8 cellular contexts compared by ENCODE assay signal in genomic region chr2:128306081-128306930, GRCh38. TPM values are rescaled to one million over a fixed set of nuclear protein-coding genes. Genes with fewer than 3 reads are reported as not detected.
DNase-seq lines count a peak whose midpoint lies in the region; ATAC-seq, FAIRE-seq and TF ChIP-seq lines count a peak whose summit lies in the region.

No MANE protein-coding gene starts in this region.

- in situ Hi-C loops in HepG2 (cut with HindIII; ENCODE audit: extremely low pct_ligation_motif_present, low pct_unique_long_range_greater_than_20kb), result loop anchor here (5.0 kb wide), 2 partner anchors 134 to 244 kb away; no protein-coding TSS in a partner anchor

- FAIRE-seq in HepG2 (lab: Jason Lieb, UNC), result peak; percentile 96

- H3K4me3 ChIP-seq in BLaER1 treated with 17β-estradiol and CSF1 and Interleukin-3, amounts not matched to agents 10 nM and 100 nM, result no peak overlapping the region
- H3K4me3 ChIP-seq in breast epithelium (peak overlapping the region in 1 of 3 donors; percentile 55), HepG2 (replicated peaks in 1 of 3; ENCODE audit: insufficient read depth in 1 of 3, low read depth in 2 of 3, low read length in 3 of 3) (peak overlapping the region in 1 of 3 experiments; percentile 45; a peak in 2 of 6 replicates), vagina (peak overlapping the region in 1 of 2 donors; percentile 16)

- H3K79me2 ChIP-seq in HepG2 (ENCODE audit: insufficient read depth, low read length), result peaks cover 97% of the 10 kb centered on the region

- POLR2A ChIA-PET in HepG2 (lab: Yijun Ruan, JAX), result interaction anchor here (0.8 to 1.7 kb wide), 10 partner anchors 10 to 132 kb away, joined by 3 to 9 read pairs (median 3); no protein-coding TSS in a partner anchor

- peak overlapping the region in 4 of 11 experiments; percentile 15 to 55 (median 28); a peak in 4 of 22 replicates for H3K27ac ChIP-seq in BLaER1 treated with 17β-estradiol and CSF1 and Interleukin-3, amounts not matched to agents 10 nM and 100 nM
- peak overlapping the region; percentile 88 to 98 for H3K27ac ChIP-seq in breast epithelium
- peak overlapping the region; percentile 56 for H3K27ac ChIP-seq in HepG2 (ENCODE audit: extremely low read length, insufficient read depth, low read length)
- H3K27ac ChIP-seq in vagina, result peak overlapping the region; percentile 90

- H3K4me2 ChIP-seq in BLaER1 treated with 17β-estradiol and CSF1 and Interleukin-3, amounts not matched to agents 10 nM and 100 nM, result peak overlapping the region; percentile 39 to 88 (median 77)
- peak overlapping the region; percentile 74 for H3K4me2 ChIP-seq in HepG2 (ENCODE audit: low read depth, low read length)

- H2AFZ ChIP-seq in HepG2 (ENCODE audit: low read length), result no peak overlapping the region

- peak in 1 of 2 experiments; percentile 85; a peak in 2 of 4 replicates for TF ChIP-seq EP300 in HepG2 (IDR thresholded peaks at IDR 0.05; ENCODE audit: low read depth in 2 of 2, low read length in 2 of 2)
- TF ChIP-seq EP300 in HepG2 (CRISPR knock-in tag; IDR thresholded peaks at IDR 0.05; ENCODE audit: borderline replicate concordance), result 0 out of 2 replicates have a peak, but pooled peaks have one; percentile 33

- ATAC-seq in HepG2 (peak; percentile 52), HG03139 (IDR thresholded peaks at IDR 0.05; ENCODE audit: unreplicated experiment) (no peak), GM18858 (IDR thresholded peaks at IDR 0.05; ENCODE audit: unreplicated experiment) (no peak)

- DNase-seq in NCI-H1694 (lab: John Stamatoyannopoulos, UW) (peak; percentile 64), breast epithelium (ENCODE audit: low spot score in 2 of 2) (peak; percentile 68 to 88), HepG2 (ENCODE audit: low spot score) (peak; percentile 95), vagina (ENCODE audit: extremely low spot score in 2 of 2) (no peak), foreskin melanocyte (no peak)

- H4K20me1 ChIP-seq in BLaER1 treated with 17β-estradiol and CSF1 and Interleukin-3, amounts not matched to agents 10 nM and 100 nM, result peaks cover 99 to 100% (median 100%) of the 10 kb centered on the region in 11 experiments
- peaks cover 96% of the 10 kb centered on the region for H4K20me1 ChIP-seq in HepG2 (ENCODE audit: insufficient read depth, low read length)

- TF ChIP-seq CTCF in breast epithelium (IDR thresholded peaks at IDR 0.05) (peak in 2 of 3 donors; percentile 15 to 22), HepG2 (CRISPR knock-in tag; IDR thresholded peaks at IDR 0.05) (peak; percentile 91), vagina (IDR thresholded peaks at IDR 0.05) (no peak)

- H3K27me3 ChIP-seq in BLaER1 treated with 17β-estradiol and CSF1 and Interleukin-3, amounts not matched to agents 10 nM and 100 nM, result no peaks in the 10 kb centered on the region
- H3K27me3 ChIP-seq in breast epithelium, result no peaks in the 10 kb centered on the region
- no peaks in the 10 kb centered on the region for H3K27me3 ChIP-seq in HepG2 (ENCODE audit: control insufficient read depth in 1 of 2, insufficient read depth in 2 of 2, low read length in 2 of 2)
- no peaks in the 10 kb centered on the region for H3K27me3 ChIP-seq in vagina

- H3K4me1 ChIP-seq in BLaER1 treated with 17β-estradiol and CSF1 and Interleukin-3, amounts not matched to agents 10 nM and 100 nM, result peaks cover 55 to 100% (median 85%) of the 10 kb centered on the region in 10 experiments
- H3K4me1 ChIP-seq in breast epithelium (peaks cover 47 to 67% of the 10 kb centered on the region in 2 donors), HepG2 (ENCODE audit: insufficient read depth, low read length) (peaks cover 84% of the 10 kb centered on the region), vagina (peaks cover 99% of the 10 kb centered on the region)

- no peaks in the 10 kb centered on the region for H3K9me3 ChIP-seq in BLaER1 treated with 17β-estradiol and CSF1 and Interleukin-3, amounts not matched to agents 10 nM and 100 nM (replicated peaks in 1 of 11)
- H3K9me3 ChIP-seq in breast epithelium, result no peaks in the 10 kb centered on the region
- no peaks in the 10 kb centered on the region for H3K9me3 ChIP-seq in HepG2 (ENCODE audit: low read length)
- H3K9me3 ChIP-seq in vagina, result no peaks in the 10 kb centered on the region

- CTCF ChIA-PET in HepG2 (lab: Yijun Ruan, JAX; ENCODE audit: low intra/inter-chr PET ratio, low total read pairs), result interaction anchor here (0.8 to 1.2 kb wide), 2 partner anchors 72 to 128 kb away, joined by 3 to 5 read pairs; no protein-coding TSS in a partner anchor

- H3K9ac ChIP-seq in BLaER1 treated with 17β-estradiol and CSF1 and Interleukin-3, amounts not matched to agents 10 nM and 100 nM, result peak overlapping the region in 8 of 11 experiments; percentile 13 to 60 (median 34); a peak in 10 of 22 replicates
- H3K9ac ChIP-seq in HepG2 (ENCODE audit: insufficient read depth, low read depth, low read length), result peak overlapping the region; percentile 62; the same call in 1 of the 2 replicates

- intact Hi-C loops in breast epithelium (cut with DNase I; ENCODE audit: low total_unique reads), result no loop called here
- intact Hi-C loops in HepG2 (cut with micrococcal nuclease; ENCODE audit: unreplicated experiment), result loop anchor here (2.0 to 5.0 kb wide), 4 partner anchors 14 to 279 kb away; partner anchors contain the start of gene SAP130
- intact Hi-C loops in vagina (cut with DNase I), result no loop called here

- peak; percentile 74 for TF ChIP-seq RAD21 in HepG2 (CRISPR knock-in tag; IDR thresholded peaks at IDR 0.05)

- TF ChIP-seq POLR2A in breast epithelium (IDR thresholded peaks at IDR 0.05), result no peak
- TF ChIP-seq POLR2A in HepG2 (IDR thresholded peaks at IDR 0.05; ENCODE audit: insufficient read depth in 1 of 2, low read depth in 2 of 2, low read length in 2 of 2), result 0 out of 4 replicates have a peak, but pooled peaks of 1 of the 2 experiments have one; percentile 28
- no peak for TF ChIP-seq POLR2A in vagina (IDR thresholded peaks at IDR 0.05)

- BruUV-seq in HepG2 (replicated peaks; lab: Mats Ljungman, UMichigan), result no TSS peak

- WGBS in HepG2 (ENCODE audit: low lambda C conversion rate), result 43% methylated on average over 23 of the region's 24 CpGs

- peaks cover 0 to 14% (median 5%) of the 10 kb centered on the region in 11 experiments; a peak in 7 of 22 replicates for H3K36me3 ChIP-seq in BLaER1 treated with 17β-estradiol and CSF1 and Interleukin-3, amounts not matched to agents 10 nM and 100 nM
- H3K36me3 ChIP-seq in breast epithelium (no peaks in the 10 kb centered on the region), HepG2 (replicated peaks in 1 of 2; ENCODE audit: control insufficient read depth in 1 of 2, insufficient read depth in 2 of 2, low read length in 2 of 2) (peaks cover 38 to 78% of the 10 kb centered on the region in 2 experiments), vagina (no peaks in the 10 kb centered on the region)

TF ChIP-seq in HepG2, 621 proteins besides CTCF, POLR2A, EP300 and RAD21 (continues in another document):
- no peak for TF ChIP-seq ZNF101 (CRISPR knock-in tag; IDR thresholded peaks at IDR 0.05; ENCODE audit: borderline replicate concordance, low read depth)
- TF ChIP-seq, protein P1, sequence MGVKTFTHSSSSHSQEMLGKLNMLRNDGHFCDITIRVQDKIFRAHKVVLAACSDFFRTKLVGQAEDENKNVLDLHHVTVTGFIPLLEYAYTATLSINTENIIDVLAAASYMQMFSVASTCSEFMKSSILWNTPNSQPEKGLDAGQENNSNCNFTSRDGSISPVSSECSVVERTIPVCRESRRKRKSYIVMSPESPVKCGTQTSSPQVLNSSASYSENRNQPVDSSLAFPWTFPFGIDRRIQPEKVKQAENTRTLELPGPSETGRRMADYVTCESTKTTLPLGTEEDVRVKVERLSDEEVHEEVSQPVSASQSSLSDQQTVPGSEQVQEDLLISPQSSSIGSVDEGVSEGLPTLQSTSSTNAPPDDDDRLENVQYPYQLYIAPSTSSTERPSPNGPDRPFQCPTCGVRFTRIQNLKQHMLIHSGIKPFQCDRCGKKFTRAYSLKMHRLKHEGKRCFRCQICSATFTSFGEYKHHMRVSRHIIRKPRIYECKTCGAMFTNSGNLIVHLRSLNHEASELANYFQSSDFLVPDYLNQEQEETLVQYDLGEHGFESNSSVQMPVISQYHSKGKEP (CRISPR knock-in tag; IDR thresholded peaks at IDR 0.05), result no peak
- TF ChIP-seq MAFF (IDR thresholded peaks at IDR 0.05; ENCODE audit: low read depth, low read length), result no peak
- no peak for TF ChIP-seq SSRP1 (CRISPR knock-in tag; IDR thresholded peaks at IDR 0.05)
- TF ChIP-seq KMT2B (CRISPR knock-in tag; IDR thresholded peaks at IDR 0.05), result no peak
- TF ChIP-seq MEF2D (CRISPR knock-in tag; IDR thresholded peaks at IDR 0.05), result peak; percentile 80; the same call in 1 of the 2 replicates
- 0 out of 2 replicates have a peak, but pooled peaks have one; percentile 35 for TF ChIP-seq ZNF557 (CRISPR knock-in tag; IDR thresholded peaks at IDR 0.05)
- TF ChIP-seq NFIB (CRISPR knock-in tag; IDR thresholded peaks at IDR 0.05; ENCODE audit: borderline replicate concordance), result no peak
- TF ChIP-seq MAZ (IDR thresholded peaks at IDR 0.05; ENCODE audit: borderline replicate concordance, low read depth, low read length), result peak; percentile 91
- peak; percentile 90 for TF ChIP-seq MAZ (CRISPR knock-in tag; IDR thresholded peaks at IDR 0.05; ENCODE audit: low read depth)

RNA-seq across cellular contexts. Expression of gene HS6ST1, which starts 12.4 kb away (rescaled TPM):
- total RNA-seq in breast epithelium (10 to 100 TPM; 15.7 to 38.6 (median 29.8) TPM), HepG2 (2016; rRNA removed; fragmentation: Illumina TruSeq; extraction: Trizol) (68.4 and 84.6 TPM in 2 replicates), vagina (68.5 TPM)
- total RNA-seq in HepG2 (2016; cell fraction: cytosol; rRNA removed; fragmentation: Illumina TruSeq; extraction: Trizol; ENCODE audit: low read depth), result 8.0 TPM in 2 replicates
- 60.2 and 86.4 TPM in 2 replicates for total RNA-seq in HepG2 (2016; cell fraction: insoluble cytoplasmic fraction; rRNA removed; fragmentation: Illumina TruSeq; extraction: Trizol)
- total RNA-seq in HepG2 (2016; cell fraction: membrane; rRNA removed; fragmentation: Illumina TruSeq; extraction: Trizol), result 38.4 and 40.3 TPM in 2 replicates
- 59.1 and 66.3 TPM in 2 replicates for total RNA-seq in HepG2 (2016; cell fraction: nucleus; rRNA removed; fragmentation: Illumina TruSeq; extraction: Trizol)
- 34.5 and 42.2 TPM in 2 replicates for polyA plus RNA-seq in HepG2 (2011; rRNA removed)
- polyA plus RNA-seq in HepG2 (2011; cell fraction: cytosol; rRNA removed), result 35.2 and 53.7 TPM in 2 replicates
- 38.8 and 44.3 TPM in 2 replicates for polyA plus RNA-seq in HepG2 (2011; cell fraction: nucleus; rRNA removed)
- 50.2 and 79.5 TPM in 2 replicates for polyA plus RNA-seq in HepG2 (2012)
- polyA plus RNA-seq in HepG2 (2016; cell fraction: cytosol; fragmentation: Illumina TruSeq; extraction: Trizol; ENCODE audit: low read depth), result 5.2 and 5.6 TPM in 2 replicates
- 70.3 and 83.1 TPM in 2 replicates for polyA plus RNA-seq in HepG2 (2016; cell fraction: insoluble cytoplasmic fraction; fragmentation: Illumina TruSeq; extraction: Trizol; ENCODE audit: low read depth)
- 24.6 and 27.0 TPM in 2 replicates for polyA plus RNA-seq in HepG2 (2016; cell fraction: membrane; fragmentation: Illumina TruSeq; extraction: Trizol; ENCODE audit: low read depth)
- 106 and 113 TPM in 2 replicates for polyA plus RNA-seq in HepG2 (2016; cell fraction: nucleus; fragmentation: Illumina TruSeq; extraction: Trizol; ENCODE audit: insufficient read depth, low read depth)
- 7.6 and 148 TPM in 2 replicates for polyA minus RNA-seq in HepG2 (2011; rRNA and poly(A)+ RNA removed; ENCODE audit: low replicate concordance)
- 47.4 and 52.3 TPM in 2 replicates for polyA minus RNA-seq in HepG2 (2011; cell fraction: cytosol; rRNA and poly(A)+ RNA removed)
- 39.0 and 60.8 TPM in 2 replicates for polyA minus RNA-seq in HepG2 (2011; cell fraction: nucleus; rRNA and poly(A)+ RNA removed)

Comparison
In these comparisons a context has a peak if more than half of its experiments do, and no peak if none do; other contexts are left out.
1. DNase-seq: peak in NCI-H1694 (single experiment), breast epithelium (2 of 2) and HepG2 (single experiment); none in vagina (0 of 2) and foreskin melanocyte (single experiment).
2. CTCF ChIP-seq: peak in breast epithelium (2 of 3) and HepG2 (single experiment); none in vagina (0 of 3).